In the genomic region with DNA sequence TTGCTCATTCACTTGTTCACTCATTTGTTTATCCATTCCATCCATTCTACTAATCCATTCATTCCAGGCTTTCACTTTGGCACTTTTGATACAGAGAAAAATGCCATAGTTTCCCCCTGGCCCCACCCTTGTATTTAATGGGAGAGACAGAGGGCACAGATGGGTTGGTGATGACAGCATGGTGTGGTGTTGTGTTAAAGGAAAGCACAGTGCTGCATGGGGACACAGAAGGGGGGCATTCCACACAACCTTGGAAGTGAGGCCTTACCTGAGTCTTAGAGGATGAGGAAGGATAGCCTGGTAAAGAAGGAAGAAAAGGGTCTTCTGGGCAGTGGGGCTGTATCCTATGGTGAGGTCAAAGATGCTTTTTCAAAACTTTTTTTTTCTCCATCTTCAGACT, we compare ENCODE assay signal across 34 cellular contexts.
"Had no signal": no experiment of that assay in that cellular context is flagged by ENCODE, and none has a peak within 500 bp of the region (broad histone marks: within the 10 kb centered on the region; RNA-seq: fewer than 3 reads in every experiment).

No MANE protein-coding gene starts in this region.

- ATAC-seq: activated CD8-positive, alpha-beta T cell treated with anti-CD3 and anti-CD28 coated beads for 36 hours; activated naive CD4-positive, alpha-beta T cell treated with anti-CD3 and anti-CD28 coated beads, Interleukin-2, amount 50 U/mL, for 72 hours; activated T-cell treated with anti-CD3 and anti-CD28 coated beads, Interleukin-2, amount 50 U/mL, for 4 hours; activated T-cell treated with anti-CD3 and anti-CD28 coated beads, Interleukin-2, amount 50 U/mL, for 72 hours; activated T-helper 17 cell treated with anti-CD3 and anti-CD28 coated beads, Interleukin-2, amount 50 U/mL, for 72 hours; body of pancreas had no signal

- H3K27me3 Mint-ChIP-seq: activated B cell treated with CpG ODN at 0.5 μM for 24 hours; activated CD4-positive, alpha-beta memory T cell treated with anti-CD3 and anti-CD28 coated beads for 36 hours; activated CD4-positive, alpha-beta T cell treated with anti-CD3 and anti-CD28 coated beads, Interleukin-2, amount 10 ng/mL, durations not matched to agents 24 days and 14 days; activated naive CD8-positive, alpha-beta T cell treated with anti-CD3 and anti-CD28 coated beads for 36 hours; central memory CD8-positive, alpha-beta T cell had no signal

- H3K4me1 Mint-ChIP-seq: activated B cell treated with CpG ODN at 0.5 μM for 24 hours; activated CD4-positive, alpha-beta T cell treated with anti-CD3 and anti-CD28 coated beads, Interleukin-2, amount 10 ng/mL, durations not matched to agents 24 days and 14 days; activated naive CD8-positive, alpha-beta T cell treated with anti-CD3 and anti-CD28 coated beads for 36 hours; activated T-helper 17 cell treated with anti-CD3 and anti-CD28 coated beads, Interleukin-2, amount 50 U/mL, for 72 hours; central memory CD8-positive, alpha-beta T cell had no signal

- H3K36me3 Mint-ChIP-seq: activated CD4-positive, alpha-beta memory T cell treated with anti-CD3 and anti-CD28 coated beads for 36 hours; activated naive CD4-positive, alpha-beta T cell treated with anti-CD3 and anti-CD28 coated beads, Interleukin-2, amount 50 U/mL, for 72 hours; activated naive CD8-positive, alpha-beta T cell treated with anti-CD3 and anti-CD28 coated beads for 36 hours had no signal

- H3K9me3 Mint-ChIP-seq: activated B cell treated with CpG ODN at 0.5 μM for 24 hours; activated CD4-positive, alpha-beta T cell treated with anti-CD3 and anti-CD28 coated beads, Interleukin-2, amount 10 ng/mL, durations not matched to agents 24 days and 14 days; activated CD8-positive, alpha-beta T cell treated with anti-CD3 and anti-CD28 coated beads for 36 hours; activated naive CD4-positive, alpha-beta T cell treated with anti-CD3 and anti-CD28 coated beads for 36 hours; activated naive CD8-positive, alpha-beta T cell treated with anti-CD3 and anti-CD28 coated beads for 36 hours; activated T-cell treated with anti-CD3 and anti-CD28 coated beads, Interleukin-2, amount 50 U/mL, for 4 hours; activated T-cell treated with anti-CD3 and anti-CD28 coated beads, Interleukin-2, amount 50 U/mL, for 72 hours; activated T-helper 1 cell treated with anti-CD3 and anti-CD28 coated beads, Interleukin-12 subunit alpha, Interleukin-12 subunit beta, Interleukin-2, Interleukin-4 antibody, amounts not matched to agents 30 ng/mL and 10 ng/mL and 1 ng/mL, durations not matched to agents 14 hours and 24 hours and 36 hours; activated T-helper 17 cell treated with anti-CD3 and anti-CD28 coated beads, Interleukin-2, amount 50 U/mL, for 72 hours; central memory CD8-positive, alpha-beta T cell; T-helper 1 cell treated with Interleukin-12 subunit alpha and Interleukin-12 subunit beta and Interleukin-4 antibody, amounts not matched to agents 30 μg/mL and 1 μg/mL, for 36 hours; T-helper 2 cell treated with Interferon-gamma antibody and Interleukin-4, amounts not matched to agents 5 μg/mL and 100 μg/mL, for 36 hours had no signal

- H3K4me3 Mint-ChIP-seq: activated B cell treated with CpG ODN at 0.5 μM for 24 hours; activated CD4-positive, alpha-beta memory T cell treated with anti-CD3 and anti-CD28 coated beads for 36 hours; activated CD4-positive, alpha-beta T cell treated with anti-CD3 and anti-CD28 coated beads, Interleukin-2, amount 10 ng/mL, durations not matched to agents 24 days and 14 days; activated CD8-positive, alpha-beta T cell treated with anti-CD3 and anti-CD28 coated beads for 36 hours; activated naive CD4-positive, alpha-beta T cell treated with anti-CD3 and anti-CD28 coated beads for 36 hours; activated naive CD8-positive, alpha-beta T cell treated with anti-CD3 and anti-CD28 coated beads for 36 hours; activated T-cell treated with anti-CD3 and anti-CD28 coated beads, Interleukin-2, amount 50 U/mL, for 4 hours; activated T-cell treated with anti-CD3 and anti-CD28 coated beads, Interleukin-2, amount 50 U/mL, for 72 hours; activated T-helper 1 cell treated with anti-CD3 and anti-CD28 coated beads, Interleukin-12 subunit alpha, Interleukin-12 subunit beta, Interleukin-2, Interleukin-4 antibody, amounts not matched to agents 30 ng/mL and 10 ng/mL and 1 ng/mL, durations not matched to agents 14 hours and 24 hours and 36 hours; activated T-helper 17 cell treated with anti-CD3 and anti-CD28 coated beads, Interleukin-2, amount 50 U/mL, for 72 hours; central memory CD8-positive, alpha-beta T cell; T-helper 1 cell treated with Interleukin-12 subunit alpha and Interleukin-12 subunit beta and Interleukin-4 antibody, amounts not matched to agents 30 μg/mL and 1 μg/mL, for 36 hours; T-helper 2 cell treated with Interferon-gamma antibody and Interleukin-4, amounts not matched to agents 5 μg/mL and 100 μg/mL, for 36 hours had no signal

- H3K27ac Mint-ChIP-seq: activated B cell treated with CpG ODN at 0.5 μM for 24 hours; activated CD4-positive, alpha-beta memory T cell treated with anti-CD3 and anti-CD28 coated beads for 36 hours; activated CD4-positive, alpha-beta T cell treated with anti-CD3 and anti-CD28 coated beads, Interleukin-2, amount 10 ng/mL, durations not matched to agents 24 days and 14 days; activated CD8-positive, alpha-beta T cell treated with anti-CD3 and anti-CD28 coated beads for 36 hours; activated naive CD4-positive, alpha-beta T cell treated with anti-CD3 and anti-CD28 coated beads for 36 hours; activated naive CD4-positive, alpha-beta T cell treated with anti-CD3 and anti-CD28 coated beads, Interleukin-2, amount 50 U/mL, for 72 hours; activated naive CD8-positive, alpha-beta T cell treated with anti-CD3 and anti-CD28 coated beads for 36 hours; activated T-cell treated with anti-CD3 and anti-CD28 coated beads, Interleukin-2, amount 50 U/mL, for 72 hours; activated T-helper 1 cell treated with anti-CD3 and anti-CD28 coated beads, Interleukin-12 subunit alpha, Interleukin-12 subunit beta, Interleukin-2, Interleukin-4 antibody, amounts not matched to agents 30 ng/mL and 10 ng/mL and 1 ng/mL, durations not matched to agents 14 hours and 24 hours and 36 hours; activated T-helper 17 cell treated with anti-CD3 and anti-CD28 coated beads, Interleukin-2, amount 50 U/mL, for 72 hours; T-helper 1 cell treated with Interleukin-12 subunit alpha and Interleukin-12 subunit beta and Interleukin-4 antibody, amounts not matched to agents 30 μg/mL and 1 μg/mL, for 36 hours; T-helper 2 cell treated with Interferon-gamma antibody and Interleukin-4, amounts not matched to agents 5 μg/mL and 100 μg/mL, for 36 hours had no signal

- DNase-seq: activated B cell treated with CpG ODN at 0.5 μM for 24 hours; activated CD4-positive, alpha-beta memory T cell treated with anti-CD3 and anti-CD28 coated beads for 36 hours; activated CD4-positive, alpha-beta T cell treated with anti-CD3 and anti-CD28 coated beads for 4 hours; activated CD4-positive, alpha-beta T cell treated with anti-CD3 and anti-CD28 coated beads, Interleukin-2, amount 10 ng/mL, durations not matched to agents 24 days and 14 days; activated CD4-positive, alpha-beta T cell treated with anti-CD3 and anti-CD28 coated beads, Interleukin-2, amount 50 U/mL, for 1 hour; activated CD4-positive, alpha-beta T cell treated with anti-CD3 and anti-CD28 coated beads, Interleukin-2, amount 50 U/mL, for 4 hours; activated CD4-positive, CD25-positive, alpha-beta regulatory T cell treated with anti-CD3 and anti-CD28 coated beads, Interleukin-2, amount 50 U/mL, for 72 hours; activated CD8-positive, alpha-beta memory T cell treated with anti-CD3 and anti-CD28 coated beads, Interleukin-2, amount 50 U/mL, for 4 hours; activated CD8-positive, alpha-beta T cell treated with anti-CD3 and anti-CD28 coated beads for 36 hours; activated effector memory CD4-positive, alpha-beta T cell treated with anti-CD3 and anti-CD28 coated beads, Interleukin-2, amount 50 U/mL, for 16 hours; activated gamma-delta T cell treated with Interleukin-2 at 50 U/mL for 16 hours; activated naive CD4-positive, alpha-beta T cell; activated naive CD4-positive, alpha-beta T cell treated with anti-CD3 and anti-CD28 coated beads for 36 hours; activated naive CD4-positive, alpha-beta T cell treated with anti-CD3 and anti-CD28 coated beads, Interleukin-2, amount 50 U/mL, for 16 hours; activated naive CD8-positive, alpha-beta T cell treated with anti-CD3 and anti-CD28 coated beads for 36 hours; activated T-cell treated with anti-CD3 and anti-CD28 coated beads for 4 hours; activated T-cell treated with anti-CD3 and anti-CD28 coated beads, Interleukin-2, amount 50 U/mL, for 1 hour; activated T-cell treated with anti-CD3 and anti-CD28 coated beads, Interleukin-2, amount 50 U/mL, for 4 hours; activated T-cell treated with anti-CD3 and anti-CD28 coated beads, Interleukin-2, amount 50 U/mL, for 72 hours; adrenal gland; amniotic stem cell; aorta; body of pancreas; brain microvascular endothelial cell; cerebellar nuclear complex; T-helper 1 cell; T-helper 2 cell; T-helper 9 cell had no signal
